8 cellular contexts compared by ENCODE assay signal in the genomic region with DNA sequence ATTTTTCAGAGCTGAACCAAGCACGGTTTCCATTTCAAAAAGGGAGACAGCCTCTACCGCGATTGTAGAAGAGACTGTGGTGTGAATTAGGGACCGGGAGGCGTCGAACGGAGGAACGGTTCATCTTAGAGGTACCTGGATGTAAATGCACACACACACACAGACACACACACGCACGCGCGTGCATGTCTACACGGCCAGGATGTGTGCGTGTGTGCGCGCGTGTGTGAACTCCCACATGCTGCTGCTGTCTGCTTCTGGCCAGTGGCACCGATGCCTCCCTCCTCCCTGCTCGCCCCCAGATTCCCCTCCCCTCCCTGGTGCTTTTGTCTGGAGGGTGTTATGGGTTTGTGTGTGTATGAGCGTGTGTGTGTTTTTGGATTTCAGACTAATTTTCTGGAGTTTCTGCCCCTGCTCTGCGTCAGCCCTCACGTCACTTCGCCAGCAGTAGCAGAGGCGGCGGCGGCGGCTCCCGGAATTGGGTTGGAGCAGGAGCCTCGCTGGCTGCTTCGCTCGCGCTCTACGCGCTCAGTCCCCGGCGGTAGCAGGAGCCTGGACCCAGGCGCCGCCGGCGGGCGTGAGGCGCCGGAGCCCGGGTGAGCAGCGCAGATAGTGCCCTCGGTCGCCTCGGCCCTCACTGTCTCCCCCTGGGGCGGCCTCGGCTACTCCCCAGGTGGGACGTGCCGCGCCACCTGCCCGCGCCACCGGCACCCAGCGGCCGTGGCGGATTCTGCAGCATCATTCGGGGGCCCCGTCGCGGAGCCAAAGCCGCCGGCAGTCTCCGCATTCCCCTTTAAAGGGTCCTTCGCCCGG. TPM values are rescaled to one million over a fixed set of nuclear protein-coding genes. Genes with fewer than 3 reads are reported as not detected.
DNase-seq lines count a peak whose midpoint lies in the region; ATAC-seq and TF ChIP-seq lines count a peak whose summit lies in the region.

TSS of gene NTRK2 (plus strand) at position 437 of the 813 bp plus-strand sequence. CDS start 1,020 bp downstream, outside the sequence.

- POLR2A ChIA-PET in Caco-2 (lab: Charles Lee) (no interaction called here), HEK293 (lab: Yijun Ruan, JAX) (no interaction called here)
- POLR2A ChIA-PET in activated CD4-positive, alpha-beta T cell treated with anti-CD3 and anti-CD28 coated beads, Interleukin-2, amount 10 ng/mL, durations not matched to agents 7 days and 5 days (lab: Charles Lee), result no interaction called here

- H3K9me3 ChIP-seq in Caco-2 (no peaks in the 10 kb centered on the region), HEK293 (ENCODE audit: control insufficient read depth, insufficient read depth, low read depth, low read length) (no peaks in the 10 kb centered on the region), aorta (ENCODE audit: control insufficient read depth, low read length) (no peaks in the 10 kb centered on the region)

- 0 to 1% methylated on average over 49 to 68 of the region's 68 CpGs for WGBS in aorta, 2 donors

- TF ChIP-seq CTCF in Caco-2 (IDR thresholded peaks at IDR 0.05; ENCODE audit: insufficient read depth in 1 of 2, low read depth in 1 of 2, low read length in 1 of 2, severe bottlenecking in 1 of 2, unreplicated experiment in 1 of 2) (no peak), HEK293 (tag by site-specific recombination; IDR thresholded peaks at IDR 0.05) (peak; percentile 48; the same call in 1 of the 2 replicates), fibroblast of the aortic adventitia (IDR thresholded peaks at IDR 0.05; ENCODE audit: insufficient read depth, low read length) (no peak)

- no peaks in the 10 kb centered on the region for H3K36me3 ChIP-seq in Caco-2 (ENCODE audit: control insufficient read depth, insufficient read depth, low read length)
- H3K36me3 ChIP-seq in HEK293 (ENCODE audit: control insufficient read depth in 2 of 2, insufficient read depth in 1 of 2, low read length in 2 of 2), result no peaks in the 10 kb centered on the region
- no peaks in the 10 kb centered on the region for H3K36me3 ChIP-seq in aorta (ENCODE audit: control insufficient read depth in 1 of 2, insufficient read depth in 2 of 2, low read length in 1 of 2)

- ATAC-seq in naive B cell (ENCODE audit: low read depth in 2 of 2) (no peak), aorta (ENCODE audit: low FRiP score) (peak; percentile 53), HG03135 (IDR thresholded peaks at IDR 0.05; ENCODE audit: unreplicated experiment) (no peak)

- H3K36me3 Mint-ChIP-seq in Caco-2 (ENCODE audit: insufficient read depth, unreplicated experiment) (no peaks in the 10 kb centered on the region), naive B cell (no peaks in the 10 kb centered on the region)
- no peaks in the 10 kb centered on the region for H3K36me3 Mint-ChIP-seq in activated CD4-positive, alpha-beta T cell treated with anti-CD3 and anti-CD28 coated beads, Interleukin-2, amount 10 ng/mL, durations not matched to agents 7 days and 5 days (ENCODE audit: low read depth)

- H3K27me3 Mint-ChIP-seq in Caco-2 (ENCODE audit: insufficient read depth, unreplicated experiment) (peaks cover 19% of the 10 kb centered on the region), naive B cell (peaks cover 50 to 77% (median 72%) of the 10 kb centered on the region in 3 donors)
- peaks cover 62% of the 10 kb centered on the region for H3K27me3 Mint-ChIP-seq in activated CD4-positive, alpha-beta T cell treated with anti-CD3 and anti-CD28 coated beads, Interleukin-2, amount 10 ng/mL, durations not matched to agents 7 days and 5 days

- H3K27ac ChIP-seq in HEK293 (ENCODE audit: extremely low read depth, low read depth, low read length) (no peak within 1 kb of the TSS), aorta (ENCODE audit: low read depth in 1 of 2, low read length in 2 of 2) (no peak within 1 kb of the TSS)

- H3K27me3 ChIP-seq in Caco-2 (replicated peaks; ENCODE audit: control insufficient read depth, insufficient read depth, low read length), result no peaks in the 10 kb centered on the region
- peaks cover 0 to 2% of the 10 kb centered on the region in 2 donors for H3K27me3 ChIP-seq in aorta (ENCODE audit: control insufficient read depth in 1 of 2, insufficient read depth in 2 of 2, low read length in 1 of 2)

- CTCF ChIA-PET in Caco-2 (lab: Charles Lee) (interaction anchor here (0.7 kb wide), 1 partner anchor 112 kb away, joined by 3 read pairs; no protein-coding TSS in a partner anchor), HEK293 (lab: Yijun Ruan, JAX) (interaction anchor here (0.5 to 2.2 kb wide), 18 partner anchors 8 to 756 kb away, joined by 3 to 12 read pairs (median 4); no protein-coding TSS in a partner anchor)
- CTCF ChIA-PET in activated CD4-positive, alpha-beta T cell treated with anti-CD3 and anti-CD28 coated beads, Interleukin-2, amount 10 ng/mL, durations not matched to agents 7 days and 5 days (lab: Charles Lee), result no interaction called here

- H3K27ac Mint-ChIP-seq in Caco-2 (ENCODE audit: unreplicated experiment) (no peak within 1 kb of the TSS), naive B cell (no peak within 1 kb of the TSS)
- H3K27ac Mint-ChIP-seq in activated CD4-positive, alpha-beta T cell treated with anti-CD3 and anti-CD28 coated beads, Interleukin-2, amount 10 ng/mL, durations not matched to agents 7 days and 5 days, result peak within 1 kb of the TSS; percentile 34

- intact Hi-C loops in Caco-2 (cut with micrococcal nuclease; ENCODE audit: unreplicated experiment) (loop anchor here (10.0 kb wide), 1 partner anchor 275 kb away; no protein-coding TSS in a partner anchor), aorta (cut with DNase I) (no loop called here)

- DNase-seq in Caco-2 (no peak), fibroblast of the aortic adventitia (ENCODE audit: low read depth) (peak; percentile 11), naive B cell (no peak), aorta (peak; percentile 50 to 88), HK-2 (ENCODE audit: unreplicated experiment) (no peak)
- no peak for DNase-seq in activated CD4-positive, alpha-beta T cell treated with anti-CD3 and anti-CD28 coated beads, Interleukin-2, amount 10 ng/mL, durations not matched to agents 7 days and 5 days

- no peaks in the 10 kb centered on the region for H3K9me3 Mint-ChIP-seq in Caco-2 (ENCODE audit: unreplicated experiment)
- H3K9me3 Mint-ChIP-seq in activated CD4-positive, alpha-beta T cell treated with anti-CD3 and anti-CD28 coated beads, Interleukin-2, amount 10 ng/mL, durations not matched to agents 7 days and 5 days, result no peaks in the 10 kb centered on the region
- H3K9me3 Mint-ChIP-seq in naive B cell, result peaks cover 0 to 18% (median 3%) of the 10 kb centered on the region in 7 donors

- H3K4me1 ChIP-seq in Caco-2, result no peaks in the 10 kb centered on the region
- H3K4me1 ChIP-seq in HEK293 (ENCODE audit: control insufficient read depth, insufficient read depth, low read length), result no peaks in the 10 kb centered on the region
- H3K4me1 ChIP-seq in aorta (ENCODE audit: control insufficient read depth in 1 of 2, insufficient read depth in 2 of 2, low read length in 2 of 2), result no peaks in the 10 kb centered on the region

- peak within 1 kb of the TSS; percentile 66 for H3K4me3 Mint-ChIP-seq in Caco-2 (ENCODE audit: unreplicated experiment)
- H3K4me3 Mint-ChIP-seq in activated CD4-positive, alpha-beta T cell treated with anti-CD3 and anti-CD28 coated beads, Interleukin-2, amount 10 ng/mL, durations not matched to agents 7 days and 5 days, result peak within 1 kb of the TSS; percentile 62
- H3K4me3 Mint-ChIP-seq in naive B cell, result peak within 1 kb of the TSS; percentile 23 to 69 (median 58)

- H3K4me1 Mint-ChIP-seq in Caco-2 (ENCODE audit: low read depth, unreplicated experiment), result no peaks in the 10 kb centered on the region
- H3K4me1 Mint-ChIP-seq in activated CD4-positive, alpha-beta T cell treated with anti-CD3 and anti-CD28 coated beads, Interleukin-2, amount 10 ng/mL, durations not matched to agents 7 days and 5 days, result peaks cover 16% of the 10 kb centered on the region
- peaks cover 10 to 19% (median 14%) of the 10 kb centered on the region in 3 donors for H3K4me1 Mint-ChIP-seq in naive B cell

- no TSS peak for BruUV-seq in Caco-2 (replicated peaks; lab: Mats Ljungman, UMichigan)

- H3K4me3 ChIP-seq in Caco-2 (ENCODE audit: low read depth, low read length) (peak within 1 kb of the TSS; percentile 10; the same call in 1 of the 2 replicates), HEK293 (ENCODE audit: low read depth, low read length) (peak within 1 kb of the TSS; percentile 58), fibroblast of the aortic adventitia (ENCODE audit: low read depth, low read length) (peak within 1 kb of the TSS; percentile 42), aorta (ENCODE audit: low read length in 2 of 2) (peak within 1 kb of the TSS; percentile 7 to 27)

TF ChIP-seq in HEK293, 187 proteins besides CTCF, POLR2A, EP300 and RAD21 (continues in another document):
- TF ChIP-seq ZNF785 (tag by site-specific recombination; IDR thresholded peaks at IDR 0.05) (no peak), KLF7 (tag by site-specific recombination; IDR thresholded peaks at IDR 0.05; ENCODE audit: borderline replicate concordance) (no peak), ZNF391 (tag by site-specific recombination; IDR thresholded peaks at IDR 0.05; ENCODE audit: borderline replicate concordance, low read depth) (no peak), ZNF704 (tag by site-specific recombination; IDR thresholded peaks at IDR 0.05) (no peak)

RNA-seq across cellular contexts. Expression of gene NTRK2, which starts in this region (rescaled TPM):
- total RNA-seq in Caco-2 (2022) (not detected in 2 replicates), fibroblast of the aortic adventitia (ENCODE audit: low replicate concordance) (3.3 and 9.7 TPM in 2 replicates), aorta (10 to 100 TPM; 37.9 to 48.1 TPM)
- total RNA-seq in activated CD4-positive, alpha-beta T cell treated with anti-CD3 and anti-CD28 coated beads, Interleukin-2, amount 10 ng/mL, durations not matched to agents 7 days and 5 days, result 1 to 10 TPM; 1.8 to 2.3 TPM
- polyA plus RNA-seq in naive B cell (ENCODE audit: low read depth in 6 of 6) (not detected), aorta (10 to 100 TPM in 1 of 2 donors, under 1 TPM in 1; 0.88 to 18.5 TPM)

Comparison
In these comparisons a context has a peak if more than half of its experiments do, and no peak if none do; other contexts are left out.
1. DNase-seq: peak in fibroblast of the aortic adventitia (single experiment) and aorta (2 of 2); none in Caco-2 (0 of 2), activated CD4-positive, alpha-beta T cell treated with anti-CD3 and anti-CD28 coated beads, Interleukin-2, amount 10 ng/mL, durations not matched to agents 7 days and 5 days (single experiment), naive B cell (single experiment) and HK-2 (single experiment).
2. Peak in every context shown above with its lines, with median percentiles within 50 percentile points of each other: H3K4me3 ChIP-seq and H3K4me3 Mint-ChIP-seq.